Comparison of ENCODE assay signal across 31 cellular contexts in genomic region chr7:2909043-2909442, GRCh38.
"Had no signal": no experiment of that assay in that cellular context is flagged by ENCODE, and none has a peak within 500 bp of the region (broad histone marks: within the 10 kb centered on the region; RNA-seq: fewer than 3 reads in every experiment).

No MANE protein-coding gene starts in this region.

- H3K36me3 ChIP-seq: neural progenitor cell, neutrophil, ovary, right lobe of liver, suprapubic skin, tibial artery, transverse colon, upper lobe of right lung, vagina had no signal

- H3K9me3 ChIP-seq: neutrophil, ovary, psoas muscle, right lobe of liver, suprapubic skin, testis, tibial artery, transverse colon, upper lobe of right lung, vagina had no signal

- H3K79me2 ChIP-seq: parathyroid adenoma had no signal

- H3K4me3 Mint-ChIP-seq: naive thymus-derived CD4-positive, alpha-beta T cell; natural killer cell; nephron; neural progenitor cell; stimulated activated naive CD8-positive, alpha-beta T cell treated with anti-CD3 and anti-CD28 coated beads, Interleukin-15, amount 100 ng/mL, for 72 hours; type B pancreatic cell had no signal

- H2AFZ ChIP-seq: neural progenitor cell, parathyroid adenoma had no signal

- ATAC-seq: naive thymus-derived CD4-positive, alpha-beta T cell; natural killer cell; psoas muscle; right cardiac atrium; right lobe of liver; stimulated activated naive CD8-positive, alpha-beta T cell treated with anti-CD3 and anti-CD28 coated beads, Interleukin-15, Interleukin-2, amounts not matched to agents 100 U/mL and 50 U/mL, for 24 hours; upper lobe of right lung had no signal

- H3K9ac ChIP-seq: neural progenitor cell, parathyroid adenoma had no signal

- H3K27ac Mint-ChIP-seq: naive thymus-derived CD4-positive, alpha-beta T cell; nephron; neural progenitor cell; progenitor cell of endocrine pancreas; type B pancreatic cell had no signal

- H3K4me2 ChIP-seq: neural progenitor cell, smooth muscle cell had no signal

- H3K9me3 Mint-ChIP-seq: natural killer cell; stimulated activated naive CD8-positive, alpha-beta T cell treated with anti-CD3 and anti-CD28 coated beads, Interleukin-15, amount 100 ng/mL, for 72 hours; type B pancreatic cell had no signal

- H3K27me3 Mint-ChIP-seq: naive thymus-derived CD4-positive, alpha-beta T cell; progenitor cell of endocrine pancreas; stimulated activated naive CD8-positive, alpha-beta T cell treated with anti-CD3 and anti-CD28 coated beads, Interleukin-15, amount 100 ng/mL, for 72 hours; type B pancreatic cell had no signal

- H3K27me3 ChIP-seq: neural progenitor cell, neutrophil, ovary, right lobe of liver, testis, transverse colon, upper lobe of right lung, vagina had no signal

- DNase-seq: naive thymus-derived CD4-positive, alpha-beta T cell; natural killer cell; nucleus accumbens; ovary; psoas muscle; right lobe of liver; spleen; stimulated activated CD4-positive, alpha-beta T cell treated with anti-CD3 and anti-CD28 coated beads, Interleukin-12 subunit alpha, Interleukin-12 subunit beta, amount 100 ng/mL, for 4 hours; stimulated activated CD4-positive, alpha-beta T cell treated with anti-CD3 and anti-CD28 coated beads, Interleukin-1b, Interleukin-23, amount 100 ng/mL, for 48 hours; stimulated activated CD4-positive, alpha-beta T cell treated with anti-CD3 and anti-CD28 coated beads, Interleukin-4, amount 100 ng/mL, for 1 hour; stimulated activated CD4-positive, alpha-beta T cell treated with anti-CD3 and anti-CD28 coated beads, Interleukin-4, amount 100 ng/mL, for 4 hours; stimulated activated CD8-positive, alpha-beta memory T cell treated with anti-CD3 and anti-CD28 coated beads, Interleukin-4, amount 100 ng/mL, for 48 hours; stimulated activated naive CD4-positive, alpha-beta T cell; stimulated activated naive CD8-positive, alpha-beta T cell treated with anti-CD3 and anti-CD28 coated beads, Interleukin-15, amount 100 ng/mL, for 72 hours; stimulated activated naive CD8-positive, alpha-beta T cell treated with anti-CD3 and anti-CD28 coated beads, Interleukin-15, Interleukin-2, amounts not matched to agents 100 U/mL and 50 U/mL, for 24 hours; substantia nigra; testis; tibial artery; transverse colon; upper lobe of right lung had no signal

- H3K4me3 ChIP-seq: neural progenitor cell, ovary, psoas muscle, right lobe of liver, skin epidermis, smooth muscle cell, spleen, suprapubic skin, testis, tibial artery, transverse colon, upper lobe of right lung, vagina had no signal

- H3K27ac ChIP-seq: neural progenitor cell, neutrophil, ovary, parathyroid adenoma, psoas muscle, right lobe of liver, skin epidermis, spleen, suprapubic skin, testis, tibial artery, transverse colon, upper lobe of right lung, vagina had no signal

- H3K36me3 Mint-ChIP-seq: natural killer cell, neural progenitor cell, type B pancreatic cell had no signal

- H3K4me1 ChIP-seq: neural progenitor cell, parathyroid adenoma, psoas muscle, right lobe of liver, suprapubic skin, testis, tibial artery, transverse colon, upper lobe of right lung, vagina had no signal
